Comparison of ENCODE assay signal across 34 cellular contexts in genomic region chr16:78829280-78829679, GRCh38.
"Had no signal": no experiment of that assay in that cellular context is flagged by ENCODE, and none has a peak within 500 bp of the region (broad histone marks: within the 10 kb centered on the region; RNA-seq: fewer than 3 reads in every experiment).

No MANE protein-coding gene starts in this region.

- H3K9me3 ChIP-seq: MG63 had no signal

- H3K4me3 ChIP-seq: MG63 had no signal

- H3K27ac ChIP-seq: KMS-11 had no signal

- DNase-seq: Karpas-422, Kasumi-1, KG1, MG63, MM.1S, MV-4-11, NCI-H1048, NCI-H1092, NCI-H1092 treated with DMSO at 0.1 percent for 48 hours, NCI-H1105, NCI-H1105 treated with DMSO at 0.1 percent for 48 hours, NCI-H1417, NCI-H1417 treated with DMSO at 0.1 percent for 48 hours, NCI-H1436, NCI-H1436 treated with DMSO at 0.1 percent for 48 hours, NCI-H146, NCI-H1694, NCI-H1694 treated with DMSO at 0.1 percent for 48 hours, NCI-H187, NCI-H187 treated with DMSO at 0.1 percent for 48 hours, NCI-H1930, NCI-H2029, NCI-H2029 treated with DMSO at 0.1 percent for 48 hours, NCI-H2081, NCI-H2081 treated with DMSO at 0.1 percent for 48 hours, NCI-H2171, NCI-H2171 treated with DMSO at 0.1 percent for 48 hours, NCI-H2227 treated with DMSO at 0.1 percent for 48 hours, NCI-H226, NCI-H345, NCI-H446, NCI-H446 treated with DMSO at 0.1 percent for 48 hours, NCI-H510A had no signal

- H3K4me2 ChIP-seq: KMS-11 had no signal

- H3K36me3 ChIP-seq: MG63 had no signal
